17 cellular contexts compared by ENCODE assay signal in the genomic region with DNA sequence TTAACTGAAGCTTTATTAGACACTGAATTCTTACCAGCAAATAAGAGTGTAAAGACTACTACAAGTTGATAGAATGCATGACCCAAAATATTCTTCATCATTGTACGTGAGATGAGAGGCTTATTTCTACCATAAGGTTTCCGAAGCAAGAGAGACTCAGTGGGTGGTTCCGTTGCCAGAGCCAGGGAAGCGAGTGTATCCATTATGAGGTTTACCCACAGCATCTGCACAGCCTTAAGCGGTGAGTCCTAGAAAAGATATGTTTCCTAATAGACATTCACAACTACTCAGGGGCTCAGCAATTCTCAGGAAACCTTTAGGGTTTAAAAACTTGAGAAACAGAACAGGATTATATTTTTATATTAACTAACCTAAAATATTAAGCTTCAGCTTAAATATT.
DNase-seq lines count a peak whose midpoint lies in the region; ATAC-seq and TF ChIP-seq lines count a peak whose summit lies in the region.
"Had no signal": no experiment of that assay in that cellular context is flagged by ENCODE, and none has a peak within 500 bp of the region (broad histone marks: within the 10 kb centered on the region; RNA-seq: fewer than 3 reads in every experiment).

No MANE protein-coding gene starts in this region.

- H3K36me3 ChIP-seq in SK-N-MC (ENCODE audit: insufficient read depth, low read length) (0 out of 2 replicates have a peak, but pooled peaks cover 6% of the 10 kb centered on the region), mammary epithelial cell (ENCODE audit: insufficient read depth, low read length) (peaks cover 19% of the 10 kb centered on the region)

- H3K9ac ChIP-seq in SK-N-MC (ENCODE audit: insufficient read length) (no peak overlapping the region), mammary epithelial cell (ENCODE audit: insufficient read depth, low read length) (no peak overlapping the region)
- H3K9ac ChIP-seq: BLaER1 treated with 17β-estradiol and CSF1 and Interleukin-3, amounts not matched to agents 10 nM and 100 nM had no signal

- CTCF ChIA-PET in mammary epithelial cell (lab: Charles Lee; ENCODE audit: low non-redundant PET) = no interaction called here

- H3K4me2 ChIP-seq in mammary epithelial cell (ENCODE audit: insufficient read depth, low read depth, low read length) = no peak overlapping the region
- H3K4me2 ChIP-seq: BLaER1 treated with 17β-estradiol and CSF1 and Interleukin-3, amounts not matched to agents 10 nM and 100 nM; GM23338 had no signal

- no peaks in the 10 kb centered on the region for H3K4me1 ChIP-seq in mammary epithelial cell (ENCODE audit: insufficient read depth, low read length)
- H3K4me1 ChIP-seq: BLaER1 treated with 17β-estradiol and CSF1 and Interleukin-3, amounts not matched to agents 10 nM and 100 nM had no signal

- H3K27me3 ChIP-seq in mammary epithelial cell (ENCODE audit: insufficient read depth, low read length) = no peaks in the 10 kb centered on the region
- H3K27me3 ChIP-seq: BLaER1 treated with 17β-estradiol and CSF1 and Interleukin-3, amounts not matched to agents 10 nM and 100 nM had no signal

- peak overlapping the region; percentile 25; the same call in 1 of the 2 replicates for H3K27ac ChIP-seq in SK-N-MC
- no peak overlapping the region for H3K27ac ChIP-seq in mammary epithelial cell (ENCODE audit: insufficient read depth, low read depth, low read length)
- no peak overlapping the region for H3K27ac ChIP-seq in caudate nucleus (ENCODE audit: low read depth, low read length)
- H3K27ac ChIP-seq: BLaER1 treated with 17β-estradiol and CSF1 and Interleukin-3, amounts not matched to agents 10 nM and 100 nM had no signal

- WGBS in mammary epithelial cell (ENCODE audit: low coverage, missing lambda C conversion rate) = 94% methylated on average over 5 of the region's 5 CpGs

- intact Hi-C loops in mammary epithelial cell (cut with micrococcal nuclease) = no loop called here

- H3K9me3 ChIP-seq in SK-N-MC (ENCODE audit: low read depth, low read length) (no peaks in the 10 kb centered on the region), mammary epithelial cell (replicated peaks; ENCODE audit: insufficient read depth, low read length) (no peaks in the 10 kb centered on the region)
- H3K9me3 ChIP-seq: BLaER1 treated with 17β-estradiol and CSF1 and Interleukin-3, amounts not matched to agents 10 nM and 100 nM had no signal

- TF ChIP-seq CTCF in mammary epithelial cell (conservative IDR thresholded peaks at IDR 0.05 in 1 of 2, IDR thresholded peaks at IDR 0.05 in 1 of 2; ENCODE audit: extremely low read depth in 1 of 2, insufficient read depth in 1 of 2, low read depth in 1 of 2, low read length in 2 of 2) = no peak

- in situ Hi-C loops in mammary epithelial cell (cut with MboI; ENCODE audit: low sequenced_read_pairs in 2 of 2) = no loop called here

- no peak for ATAC-seq in HG03139 (IDR thresholded peaks at IDR 0.05; ENCODE audit: unreplicated experiment)
- ATAC-seq: GM12878, GM23338, HCT116 had no signal

- dilution Hi-C loops in mammary epithelial cell (cut with HindIII; ENCODE audit: low sequenced_read_pairs) = no loop called here

- H2AFZ ChIP-seq in mammary epithelial cell (ENCODE audit: low read depth, low read length) = no peak overlapping the region
- H2AFZ ChIP-seq: GM23338 had no signal

- DNase-seq in SK-N-MC (ENCODE audit: low read depth, low spot score) = peak; percentile 47
- DNase-seq in mammary epithelial cell = no peak
- DNase-seq in myocyte (ENCODE audit: low read depth) = peak; percentile 45
- no peak for DNase-seq in activated naive CD4-positive, alpha-beta T cell (lab: John Stamatoyannopoulos, UW)
- DNase-seq in caudate nucleus (lab: John Stamatoyannopoulos, UW) = no peak
- DNase-seq: CD4-positive, alpha-beta T cell; CD8-positive, alpha-beta memory T cell; DMS 273 treated with DMSO at 0.1 percent for 48 hours; DMS79; EL; GDM1; H9 had no signal

- TSS peak; percentile 17 for BruUV-seq in mammary epithelial cell (replicated peaks; lab: Mats Ljungman, UMichigan)

- H3K4me3 ChIP-seq in SK-N-MC (no peak overlapping the region), mammary epithelial cell (replicated peaks in 1 of 3; ENCODE audit: insufficient read depth in 1 of 3, low read depth in 2 of 3, low read length in 3 of 3) (no peak overlapping the region)
- H3K4me3 ChIP-seq: BLaER1 treated with 17β-estradiol and CSF1 and Interleukin-3, amounts not matched to agents 10 nM and 100 nM; GM12878; GM23338 had no signal

- no peaks in the 10 kb centered on the region for H4K20me1 ChIP-seq in mammary epithelial cell (ENCODE audit: insufficient read depth, low read length)

- H3K79me2 ChIP-seq in mammary epithelial cell (ENCODE audit: insufficient read depth, low read length) = peaks cover 4% of the 10 kb centered on the region

Comparison
In these comparisons a context has a peak if more than half of its experiments do, and no peak if none do; other contexts are left out.
1. DNase-seq: peak in SK-N-MC (single experiment) and myocyte (single experiment); none in mammary epithelial cell (single experiment), activated naive CD4-positive, alpha-beta T cell (0 of 4) and caudate nucleus (0 of 61).